In genomic region chr17:59753522-59754467, GRCh38 we compare ENCODE assay signal across 8 cellular contexts. TPM values are rescaled to one million over a fixed set of nuclear protein-coding genes. Genes with fewer than 3 reads are reported as not detected.
DNase-seq lines count a peak whose midpoint lies in the region; ATAC-seq, FAIRE-seq and TF ChIP-seq lines count a peak whose summit lies in the region.

No MANE protein-coding gene starts in this region.

- peaks cover 15 to 57% (median 36%) of the 10 kb centered on the region in 11 experiments for H3K36me3 ChIP-seq in BLaER1 treated with 17β-estradiol and CSF1 and Interleukin-3, amounts not matched to agents 10 nM and 100 nM
- peaks cover 8% of the 10 kb centered on the region; the same call in 1 of the 2 replicates for H3K36me3 ChIP-seq in Loucy (ENCODE audit: insufficient read depth, low read length)
- H3K36me3 ChIP-seq in PC-9 (ENCODE audit: low read depth): no peaks in the 10 kb centered on the region
- H3K36me3 ChIP-seq in breast epithelium: no peaks in the 10 kb centered on the region
- no peaks in the 10 kb centered on the region for H3K36me3 ChIP-seq in smooth muscle cell (ENCODE audit: low read depth)

- H3F3A ChIP-seq in Loucy (ENCODE audit: low read depth) (no peaks in the 10 kb centered on the region), PC-9 (ENCODE audit: insufficient read depth, low read depth) (peaks cover 63% of the 10 kb centered on the region), smooth muscle cell (ENCODE audit: low read depth) (peaks cover 50% of the 10 kb centered on the region)

- peak in 1 of 2 experiments; percentile 79 for DNase-seq in PC-9
- DNase-seq in breast epithelium (ENCODE audit: low spot score in 2 of 2): no peak
- DNase-seq in smooth muscle cell (lab: John Stamatoyannopoulos, UW; ENCODE audit: unreplicated experiment): no peak
- DNase-seq in ureter (ENCODE audit: low spot score): no peak

- peak overlapping the region in 8 of 11 experiments; percentile 9 to 76 (median 35); a peak in 13 of 22 replicates for H3K9ac ChIP-seq in BLaER1 treated with 17β-estradiol and CSF1 and Interleukin-3, amounts not matched to agents 10 nM and 100 nM
- H3K9ac ChIP-seq in Loucy (ENCODE audit: low read depth, low read length, poor library complexity, severe bottlenecking) (peak overlapping the region; percentile 77), smooth muscle cell (ENCODE audit: low read depth) (peak overlapping the region; percentile 95)

- peak overlapping the region in 2 of 10 experiments; percentile 34 to 41; a peak in 4 of 20 replicates for H3K4me3 ChIP-seq in BLaER1 treated with 17β-estradiol and CSF1 and Interleukin-3, amounts not matched to agents 10 nM and 100 nM
- H3K4me3 ChIP-seq in Loucy (ENCODE audit: low read length, poor library complexity, severe bottlenecking): peak overlapping the region; percentile 70
- peak overlapping the region; percentile 45 for H3K4me3 ChIP-seq in PC-9
- no peak overlapping the region for H3K4me3 ChIP-seq in breast epithelium
- peak overlapping the region; percentile 44 for H3K4me3 ChIP-seq in smooth muscle cell

- H2AFZ ChIP-seq in Loucy (ENCODE audit: low read length): peak overlapping the region; percentile 83
- H2AFZ ChIP-seq in PC-9: no peak overlapping the region
- H2AFZ ChIP-seq in smooth muscle cell (ENCODE audit: low read depth): no peak overlapping the region

- POLR2A ChIA-PET in PC-9 (lab: Charles Lee; ENCODE audit: unreplicated experiment): interaction anchor here (0.6 to 3.6 kb wide), 19 partner anchors 21 to 273 kb away, joined by 3 to 41 read pairs (median 5); partner anchors contain the start of gene TUBD1

- TSS peak; percentile 91 for BruUV-seq in PC-9 (replicated peaks; lab: Mats Ljungman, UMichigan)

- no peaks in the 10 kb centered on the region for H3K79me2 ChIP-seq in Loucy (ENCODE audit: insufficient read depth, low read length)
- peaks cover 42% of the 10 kb centered on the region for H3K79me2 ChIP-seq in PC-9 (ENCODE audit: low read depth)
- H3K79me2 ChIP-seq in smooth muscle cell (ENCODE audit: low read depth): peaks cover 39% of the 10 kb centered on the region

- 17% methylated on average over 3 of the region's 3 CpGs for WGBS in smooth muscle cell (ENCODE audit: low lambda C conversion rate)

- no peaks in the 10 kb centered on the region for H4K20me1 ChIP-seq in BLaER1 treated with 17β-estradiol and CSF1 and Interleukin-3, amounts not matched to agents 10 nM and 100 nM
- H4K20me1 ChIP-seq in Loucy (ENCODE audit: insufficient read depth, low read length, poor library complexity, severe bottlenecking) (no peaks in the 10 kb centered on the region), PC-9 (ENCODE audit: insufficient read depth) (no peaks in the 10 kb centered on the region), smooth muscle cell (ENCODE audit: low read depth) (no peaks in the 10 kb centered on the region)

- H3K9me2 ChIP-seq in Loucy (replicated peaks; ENCODE audit: low read depth, low read length) (no peaks in the 10 kb centered on the region), PC-9 (ENCODE audit: insufficient read depth) (no peaks in the 10 kb centered on the region)

- peak overlapping the region in 9 of 11 experiments; percentile 21 to 79 (median 57); a peak in 15 of 22 replicates for H3K27ac ChIP-seq in BLaER1 treated with 17β-estradiol and CSF1 and Interleukin-3, amounts not matched to agents 10 nM and 100 nM
- H3K27ac ChIP-seq in PC-9 (peak overlapping the region; percentile 99), breast epithelium (peak overlapping the region; percentile 63 to 71), smooth muscle cell (ENCODE audit: low read depth) (peak overlapping the region; percentile 100)

- FAIRE-seq in islet of Langerhans (lab: Jason Lieb, UNC): peak; percentile 84

- TF ChIP-seq CTCF in Loucy (conservative IDR thresholded peaks at IDR 0.05; ENCODE audit: low read length) (peak; percentile 85), PC-9 (conservative IDR thresholded peaks at IDR 0.05) (peak; percentile 93), breast epithelium (IDR thresholded peaks at IDR 0.05) (peak; percentile 76 to 87 (median 84)), smooth muscle cell (IDR thresholded peaks at IDR 0.05; ENCODE audit: borderline replicate concordance, insufficient read depth, poor library complexity, severe bottlenecking) (peak; percentile 71)

- peaks cover under 1 to 10% (median 5%) of the 10 kb centered on the region in 11 experiments; a peak in 21 of 22 replicates for H3K9me3 ChIP-seq in BLaER1 treated with 17β-estradiol and CSF1 and Interleukin-3, amounts not matched to agents 10 nM and 100 nM (replicated peaks in 1 of 11)
- H3K9me3 ChIP-seq in Loucy (ENCODE audit: insufficient read depth, low read depth, low read length): no peaks in the 10 kb centered on the region
- H3K9me3 ChIP-seq in PC-9 (ENCODE audit: insufficient read depth, low read depth): no peaks in the 10 kb centered on the region
- H3K9me3 ChIP-seq in breast epithelium: no peaks in the 10 kb centered on the region
- no peaks in the 10 kb centered on the region for H3K9me3 ChIP-seq in smooth muscle cell (replicated peaks; ENCODE audit: low read depth)

- intact Hi-C loops in PC-9 (cut with micrococcal nuclease; ENCODE audit: unreplicated experiment) (loop anchor here (1.0 kb wide), 3 partner anchors 76 to 106 kb away; no protein-coding TSS in a partner anchor), breast epithelium (cut with DNase I; ENCODE audit: low total_unique reads) (no loop called here)

- H3K27me3 ChIP-seq in BLaER1 treated with 17β-estradiol and CSF1 and Interleukin-3, amounts not matched to agents 10 nM and 100 nM: no peaks in the 10 kb centered on the region
- H3K27me3 ChIP-seq in Loucy (ENCODE audit: insufficient read depth, low read length, poor library complexity, severe bottlenecking) (no peaks in the 10 kb centered on the region), PC-9 (ENCODE audit: insufficient read depth, low read depth) (no peaks in the 10 kb centered on the region), breast epithelium (no peaks in the 10 kb centered on the region), smooth muscle cell (ENCODE audit: low read depth) (no peaks in the 10 kb centered on the region)

- CTCF ChIA-PET in PC-9 (lab: Charles Lee): interaction anchor here (0.5 to 3.8 kb wide), 9 partner anchors 32 to 1840 kb away, joined by 3 to 28 read pairs (median 4); no protein-coding TSS in a partner anchor

- no peak for TF ChIP-seq POLR2A in breast epithelium (IDR thresholded peaks at IDR 0.05)

- peaks cover 8 to 64% (median 16%) of the 10 kb centered on the region in 10 experiments; a peak in 18 of 20 replicates for H3K4me1 ChIP-seq in BLaER1 treated with 17β-estradiol and CSF1 and Interleukin-3, amounts not matched to agents 10 nM and 100 nM
- H3K4me1 ChIP-seq in Loucy (ENCODE audit: insufficient read depth, low read length, poor library complexity, severe bottlenecking): peaks cover 16% of the 10 kb centered on the region
- peaks cover 59% of the 10 kb centered on the region for H3K4me1 ChIP-seq in PC-9 (replicated peaks; ENCODE audit: insufficient read depth)
- H3K4me1 ChIP-seq in breast epithelium: peaks cover 0 to 14% of the 10 kb centered on the region in 2 donors
- peaks cover 20% of the 10 kb centered on the region for H3K4me1 ChIP-seq in smooth muscle cell (ENCODE audit: low read depth)

- peak overlapping the region in 7 of 11 experiments; percentile 34 to 88 (median 68); a peak in 11 of 22 replicates for H3K4me2 ChIP-seq in BLaER1 treated with 17β-estradiol and CSF1 and Interleukin-3, amounts not matched to agents 10 nM and 100 nM
- H3K4me2 ChIP-seq in Loucy (ENCODE audit: low read depth, low read length, poor library complexity, severe bottlenecking): peak overlapping the region; percentile 84
- peak overlapping the region; percentile 88 for H3K4me2 ChIP-seq in PC-9
- peak overlapping the region; percentile 93 for H3K4me2 ChIP-seq in smooth muscle cell

- ATAC-seq in GM18868 (IDR thresholded peaks at IDR 0.05; ENCODE audit: unreplicated experiment): peak; percentile 53

RNA-seq across cellular contexts. Expression of gene VMP1, which starts 46.3 kb away (rescaled TPM):
- 222 and 236 TPM in 2 replicates for total RNA-seq in PC-9 (2021)
- 100 to 1,000 TPM; 142 to 636 (median 489) TPM for total RNA-seq in breast epithelium
- total RNA-seq in smooth muscle cell: 514 and 545 TPM in 2 replicates
- 102 and 116 TPM in 2 replicates for polyA plus RNA-seq in smooth muscle cell
- total RNA-seq in ureter: 335 TPM

RNA-seq across cellular contexts. Expression of gene PTRH2, which starts 46.6 kb away (rescaled TPM):
- total RNA-seq in PC-9 (2021) (23.3 and 25.9 TPM in 2 replicates), breast epithelium (10 to 100 TPM; 21.0 to 27.7 (median 26.5) TPM), smooth muscle cell (11.4 and 28.2 TPM in 2 replicates), ureter (25.8 TPM)
- 26.2 and 27.5 TPM in 2 replicates for polyA plus RNA-seq in smooth muscle cell

Comparison
In these comparisons a context has a peak if more than half of its experiments do, and no peak if none do; other contexts are left out.
1. H3K4me3 ChIP-seq: peak in Loucy (single experiment), PC-9 (single experiment) and smooth muscle cell (single experiment); none in breast epithelium (0 of 3).
2. H3K9ac ChIP-seq: peak in every context shown above with its lines; median percentile 95 in smooth muscle cell; 77 in Loucy; 35 in BLaER1 treated with 17β-estradiol and CSF1 and Interleukin-3, amounts not matched to agents 10 nM and 100 nM.
3. Peak in every context shown above with its lines, with median percentiles within 50 percentile points of each other: H3K27ac ChIP-seq, H3K4me2 ChIP-seq and CTCF ChIP-seq.